Comparison of ENCODE assay signal across 8 cellular contexts in the genomic region with DNA sequence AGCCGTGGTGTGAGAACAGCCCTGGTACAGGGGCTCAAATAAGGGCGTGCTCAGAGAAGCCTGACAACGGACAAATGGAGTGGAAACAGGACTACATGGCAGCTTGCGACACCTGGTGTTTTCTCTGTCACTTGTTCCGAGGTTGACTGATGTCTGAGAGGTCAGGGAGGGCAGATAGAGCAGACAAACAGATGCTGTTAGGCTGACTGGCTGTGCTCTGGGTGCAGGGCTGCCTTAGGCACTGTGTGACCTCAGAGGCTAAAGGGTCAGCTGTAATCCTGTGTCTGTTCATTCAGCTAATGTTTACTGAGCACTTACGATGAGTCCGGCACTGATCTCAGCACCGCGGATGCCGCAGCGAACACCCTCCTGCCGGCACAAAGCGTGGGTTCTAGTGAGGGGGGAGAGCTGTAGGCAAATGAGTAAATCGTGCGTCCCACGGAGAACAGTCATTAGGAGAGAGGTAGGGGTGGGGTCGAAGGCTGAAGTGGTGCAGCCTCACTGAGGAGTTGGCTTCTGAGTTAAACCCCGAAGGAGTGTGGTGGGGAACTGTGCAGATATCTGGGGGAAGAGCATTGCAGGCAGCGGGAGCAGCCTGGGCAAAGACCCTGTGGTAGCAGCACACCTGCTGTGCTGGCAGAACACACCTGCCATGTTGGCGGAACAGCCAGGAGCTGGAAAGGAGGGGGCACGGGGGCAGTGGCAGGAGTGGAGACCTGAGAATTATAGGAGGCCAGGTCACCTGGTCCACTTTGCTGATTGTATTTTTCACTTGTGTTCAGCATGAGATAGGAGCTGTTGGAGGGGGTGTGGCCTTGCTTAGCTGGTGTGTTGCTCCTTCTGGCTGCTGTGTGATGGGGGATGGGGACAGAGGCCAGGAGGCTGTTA. TPM values are rescaled to one million over a fixed set of nuclear protein-coding genes. Genes with fewer than 3 reads are reported as not detected.
DNase-seq lines count a peak whose midpoint lies in the region; ATAC-seq and TF ChIP-seq lines count a peak whose summit lies in the region.

No MANE protein-coding gene starts in this region.

- peaks cover 8% of the 10 kb centered on the region for H3K36me3 Mint-ChIP-seq in activated T-cell treated with anti-CD3 and anti-CD28 coated beads, Interleukin-2, amount 50 U/mL, for 4 hours (ENCODE audit: insufficient read depth)
- H3K36me3 Mint-ChIP-seq in progenitor cell of endocrine pancreas (ENCODE audit: insufficient read depth): peaks cover 43% of the 10 kb centered on the region

- H3K4me3 Mint-ChIP-seq in activated T-cell treated with anti-CD3 and anti-CD28 coated beads, Interleukin-2, amount 50 U/mL, for 4 hours: no peak overlapping the region
- H3K4me3 Mint-ChIP-seq in progenitor cell of endocrine pancreas (ENCODE audit: low read depth): peak overlapping the region; percentile 17

- no peaks in the 10 kb centered on the region for H3K27me3 Mint-ChIP-seq in activated T-cell treated with anti-CD3 and anti-CD28 coated beads, Interleukin-2, amount 50 U/mL, for 4 hours (ENCODE audit: low read depth)
- H3K27me3 Mint-ChIP-seq in progenitor cell of endocrine pancreas: no peaks in the 10 kb centered on the region

- no peaks in the 10 kb centered on the region for H3K9me3 Mint-ChIP-seq in activated T-cell treated with anti-CD3 and anti-CD28 coated beads, Interleukin-2, amount 50 U/mL, for 4 hours
- H3K9me3 Mint-ChIP-seq in progenitor cell of endocrine pancreas (ENCODE audit: low read depth): no peaks in the 10 kb centered on the region

- no peak for DNase-seq in activated T-cell treated with anti-CD3 and anti-CD28 coated beads, Interleukin-2, amount 50 U/mL, for 4 hours
- DNase-seq in activated T-cell treated with anti-CD3 and anti-CD28 coated beads, Interleukin-2, amount 50 U/mL, for 1 hour: no peak
- peak; percentile 86 for DNase-seq in NCI-H510A treated with DMSO at 0.1 percent for 48 hours (lab: John Stamatoyannopoulos, UW)
- DNase-seq in progenitor cell of endocrine pancreas (ENCODE audit: low spot score, unreplicated experiment): no peak
- no peak for DNase-seq in AML-193 (lab: John Stamatoyannopoulos, UW)
- no peak for DNase-seq in MV-4-11 (lab: John Stamatoyannopoulos, UW)
- no peak for DNase-seq in sciatic nerve (ENCODE audit: low spot score)

- peak; percentile 29 to 48 for ATAC-seq in activated T-cell treated with anti-CD3 and anti-CD28 coated beads, Interleukin-2, amount 50 U/mL, for 4 hours
- peak; percentile 88 for ATAC-seq in HG02798 (IDR thresholded peaks at IDR 0.05; ENCODE audit: poor library complexity, unreplicated experiment)
- no peak for ATAC-seq in sciatic nerve

- H3K27ac Mint-ChIP-seq in progenitor cell of endocrine pancreas: peak overlapping the region; percentile 93

- intact Hi-C loops in sciatic nerve (cut with DNase I): no loop called here

- TF ChIP-seq CTCF in progenitor cell of endocrine pancreas (IDR thresholded peaks at IDR 0.05; ENCODE audit: unreplicated experiment): peak; percentile 29

- peaks cover 6% of the 10 kb centered on the region for H3K4me1 Mint-ChIP-seq in activated T-cell treated with anti-CD3 and anti-CD28 coated beads, Interleukin-2, amount 50 U/mL, for 4 hours (ENCODE audit: low read depth)
- peaks cover 32% of the 10 kb centered on the region for H3K4me1 Mint-ChIP-seq in progenitor cell of endocrine pancreas (ENCODE audit: low read depth)

RNA-seq across cellular contexts. Expression of a gene that starts 35.0 kb away (rescaled TPM):
- total RNA-seq in activated T-cell treated with anti-CD3 and anti-CD28 coated beads, Interleukin-2, amount 50 U/mL, for 4 hours: 10 to 100 TPM in 2 of 3 donors, 1 to 10 TPM in 1; 8.8 to 18.1 (median 11.2) TPM
- total RNA-seq in progenitor cell of endocrine pancreas: 93.1 and 99.5 TPM in 2 replicates
- total RNA-seq in sciatic nerve: 37.1 TPM

RNA-seq across cellular contexts. Expression of a gene that starts 54.3 kb away (rescaled TPM):
- total RNA-seq in activated T-cell treated with anti-CD3 and anti-CD28 coated beads, Interleukin-2, amount 50 U/mL, for 4 hours: 100 to 1,000 TPM in 2 of 3 donors, 10 to 100 TPM in 1; 90.0 to 105 (median 102) TPM
- total RNA-seq in progenitor cell of endocrine pancreas (62.8 and 63.7 TPM in 2 replicates), sciatic nerve (46.5 TPM)
